ENCODE assay signal across 8 cellular contexts in the genomic region with DNA sequence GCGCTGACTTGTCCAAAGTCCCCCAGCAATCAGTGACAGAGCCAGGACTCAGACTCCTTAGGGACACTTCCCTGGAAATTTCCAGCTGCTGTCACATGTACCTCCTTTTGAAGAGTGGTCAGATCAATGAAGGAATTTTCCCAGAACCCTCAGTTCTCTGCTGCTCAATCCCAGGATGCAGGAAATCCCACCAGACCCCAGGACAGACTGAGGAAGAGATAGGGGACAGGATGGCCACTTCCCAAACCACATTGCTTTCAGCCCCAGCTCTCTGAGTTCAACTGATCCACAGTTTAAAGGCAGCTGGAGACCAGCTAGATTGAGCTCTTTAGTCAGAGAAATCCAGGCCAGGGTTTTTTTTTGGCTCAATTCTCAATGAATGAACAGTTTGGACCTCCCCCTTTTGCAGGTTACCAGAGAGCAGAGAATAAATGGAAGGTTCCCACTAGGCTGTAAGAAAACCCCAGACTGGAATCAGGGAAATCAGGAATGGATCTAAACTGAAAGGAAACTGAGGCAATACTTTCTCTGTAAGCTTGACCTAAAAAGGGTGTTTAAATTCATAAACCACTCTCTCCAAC. TPM values are rescaled to one million over a fixed set of nuclear protein-coding genes. Genes with fewer than 3 reads are reported as not detected.
DNase-seq lines count a peak whose midpoint lies in the region; ATAC-seq, FAIRE-seq and TF ChIP-seq lines count a peak whose summit lies in the region.

No MANE protein-coding gene starts in this region.

- H3K27me3 Mint-ChIP-seq in mesothelial cell of epicardium (ENCODE audit: low read depth), result peaks cover 68% of the 10 kb centered on the region

- H3K9me3 Mint-ChIP-seq in mesothelial cell of epicardium, result no peaks in the 10 kb centered on the region

- no peaks in the 10 kb centered on the region for H3K79me2 ChIP-seq in osteoblast (ENCODE audit: insufficient read depth, low read length)

- no peaks in the 10 kb centered on the region for H3K36me3 ChIP-seq in osteoblast (ENCODE audit: insufficient read depth, low read length)

- no peaks in the 10 kb centered on the region for H3K9me3 ChIP-seq in osteoblast (ENCODE audit: low read depth, low read length)

- H2AFZ ChIP-seq in osteoblast (ENCODE audit: low read length), result no peak overlapping the region

- H3K27ac Mint-ChIP-seq in mesothelial cell of epicardium, result no peak overlapping the region

- peaks cover 64% of the 10 kb centered on the region for H3K27me3 ChIP-seq in osteoblast (ENCODE audit: insufficient read depth, low read length)

- DNase-seq in DMS114 treated with DMSO at 0.1 percent for 48 hours (lab: John Stamatoyannopoulos, UW; ENCODE audit: unreplicated experiment) (peak; percentile 64), HuH-7 (ENCODE audit: low spot score) (peak; percentile 77), RCC 7860 (ENCODE audit: low spot score) (peak; percentile 11), epithelial cell of proximal tubule (ENCODE audit: low read depth) (peak; percentile 29), osteoblast (ENCODE audit: insufficient read length, low spot score, missing footprints) (peak; percentile 93), mesothelial cell of epicardium (ENCODE audit: low spot score in 2 of 2, unreplicated experiment in 2 of 2) (no peak)

- peaks cover 4% of the 10 kb centered on the region for H3K4me1 Mint-ChIP-seq in mesothelial cell of epicardium

- no peak overlapping the region for H3K4me2 ChIP-seq in osteoblast (ENCODE audit: insufficient read depth, low read length)

- H3K4me3 Mint-ChIP-seq in mesothelial cell of epicardium, result no peak overlapping the region

- H3K27ac ChIP-seq in osteoblast (ENCODE audit: low read depth, low read length), result no peak overlapping the region

- H3K4me3 ChIP-seq in epithelial cell of proximal tubule (ENCODE audit: low read depth, low read length) (no peak overlapping the region), osteoblast (ENCODE audit: insufficient read depth, low read length) (no peak overlapping the region)

- no peaks in the 10 kb centered on the region for H3K36me3 Mint-ChIP-seq in mesothelial cell of epicardium

- no peak for TF ChIP-seq CTCF in epithelial cell of proximal tubule (conservative IDR thresholded peaks at IDR 0.05; ENCODE audit: low read depth, low read length)
- TF ChIP-seq CTCF in osteoblast (IDR thresholded peaks at IDR 0.05; ENCODE audit: extremely low read depth, low read depth, low read length), result no peak
- TF ChIP-seq CTCF in mesothelial cell of epicardium (IDR thresholded peaks at IDR 0.05; ENCODE audit: unreplicated experiment), result no peak

- H4K20me1 ChIP-seq in osteoblast (ENCODE audit: insufficient read depth, low read length), result no peaks in the 10 kb centered on the region

- no peak for ATAC-seq in HG03135 (IDR thresholded peaks at IDR 0.05; ENCODE audit: unreplicated experiment)
- no peak for ATAC-seq in GM18870 (IDR thresholded peaks at IDR 0.05; ENCODE audit: unreplicated experiment)

- H3K4me1 ChIP-seq in osteoblast (ENCODE audit: insufficient read depth, low read length), result peaks cover 10% of the 10 kb centered on the region

- FAIRE-seq in RCC 7860 (lab: Jason Lieb, UNC), result no peak

RNA-seq across cellular contexts. Expression of a gene that starts 1.5 kb away (rescaled TPM):
- 0.14 and 0.52 TPM in 2 replicates for total RNA-seq in epithelial cell of proximal tubule
- total RNA-seq in osteoblast, result 0.36 TPM in 1 of 2 replicates, not detected in the other
- 0.20 to 0.27 TPM in 2 of 3 replicates, not detected in the other for total RNA-seq in mesothelial cell of epicardium

RNA-seq across cellular contexts. Expression of a gene that starts 24.8 kb away (rescaled TPM):
- total RNA-seq in epithelial cell of proximal tubule, result not detected in 2 replicates
- not detected in 2 replicates for total RNA-seq in osteoblast
- 0.09 TPM in 1 of 3 replicates, not detected in the others for total RNA-seq in mesothelial cell of epicardium

RNA-seq across cellular contexts. Expression of a gene that starts 28.0 kb away (rescaled TPM):
- 11.0 and 12.8 TPM in 2 replicates for total RNA-seq in epithelial cell of proximal tubule
- total RNA-seq in osteoblast, result 9.8 and 11.2 TPM in 2 replicates
- 69.5 to 74.8 TPM (median 70.0 TPM) in 3 replicates for total RNA-seq in mesothelial cell of epicardium

RNA-seq across cellular contexts. Expression of a gene that starts 58.0 kb away (rescaled TPM):
- 28.4 and 35.2 TPM in 2 replicates for total RNA-seq in epithelial cell of proximal tubule
- 30.6 and 31.5 TPM in 2 replicates for total RNA-seq in osteoblast
- 57.0 to 59.0 TPM (median 58.1 TPM) in 3 replicates for total RNA-seq in mesothelial cell of epicardium

Comparison
In these comparisons a context has a peak if more than half of its experiments do, and no peak if none do; other contexts are left out.
1. DNase-seq: peak in DMS114 treated with DMSO at 0.1 percent for 48 hours (single experiment), HuH-7 (single experiment), RCC 7860 (single experiment), epithelial cell of proximal tubule (single experiment) and osteoblast (single experiment); none in mesothelial cell of epicardium (0 of 2).